In genomic region chr12:64261813-64262212, GRCh38 we compare ENCODE assay signal across 2 cellular contexts.
TF ChIP-seq lines count a peak whose summit lies in the region.

No MANE protein-coding gene starts in this region.

TF ChIP-seq in HepG2, 621 proteins besides CTCF, POLR2A, EP300 and RAD21:
- TF ChIP-seq RXRA (CRISPR knock-in tag; IDR thresholded peaks at IDR 0.05) (no peak), ZNF121 (CRISPR knock-in tag; IDR thresholded peaks at IDR 0.05) (peak; percentile 57)

TF ChIP-seq in K562, 482 proteins besides CTCF, POLR2A, EP300 and RAD21:
- TF ChIP-seq PHTF2 (CRISPR knock-in tag; IDR thresholded peaks at IDR 0.05), result no peak
- no peak for TF ChIP-seq ZNF12 (CRISPR knock-in tag; IDR thresholded peaks at IDR 0.05)
- TF ChIP-seq ZNF239 (CRISPR knock-in tag; IDR thresholded peaks at IDR 0.05), result no peak
- peak; percentile 81 for TF ChIP-seq ZNF121 (CRISPR knock-in tag; conservative IDR thresholded peaks at IDR 0.05)
- TF ChIP-seq, protein P1, sequence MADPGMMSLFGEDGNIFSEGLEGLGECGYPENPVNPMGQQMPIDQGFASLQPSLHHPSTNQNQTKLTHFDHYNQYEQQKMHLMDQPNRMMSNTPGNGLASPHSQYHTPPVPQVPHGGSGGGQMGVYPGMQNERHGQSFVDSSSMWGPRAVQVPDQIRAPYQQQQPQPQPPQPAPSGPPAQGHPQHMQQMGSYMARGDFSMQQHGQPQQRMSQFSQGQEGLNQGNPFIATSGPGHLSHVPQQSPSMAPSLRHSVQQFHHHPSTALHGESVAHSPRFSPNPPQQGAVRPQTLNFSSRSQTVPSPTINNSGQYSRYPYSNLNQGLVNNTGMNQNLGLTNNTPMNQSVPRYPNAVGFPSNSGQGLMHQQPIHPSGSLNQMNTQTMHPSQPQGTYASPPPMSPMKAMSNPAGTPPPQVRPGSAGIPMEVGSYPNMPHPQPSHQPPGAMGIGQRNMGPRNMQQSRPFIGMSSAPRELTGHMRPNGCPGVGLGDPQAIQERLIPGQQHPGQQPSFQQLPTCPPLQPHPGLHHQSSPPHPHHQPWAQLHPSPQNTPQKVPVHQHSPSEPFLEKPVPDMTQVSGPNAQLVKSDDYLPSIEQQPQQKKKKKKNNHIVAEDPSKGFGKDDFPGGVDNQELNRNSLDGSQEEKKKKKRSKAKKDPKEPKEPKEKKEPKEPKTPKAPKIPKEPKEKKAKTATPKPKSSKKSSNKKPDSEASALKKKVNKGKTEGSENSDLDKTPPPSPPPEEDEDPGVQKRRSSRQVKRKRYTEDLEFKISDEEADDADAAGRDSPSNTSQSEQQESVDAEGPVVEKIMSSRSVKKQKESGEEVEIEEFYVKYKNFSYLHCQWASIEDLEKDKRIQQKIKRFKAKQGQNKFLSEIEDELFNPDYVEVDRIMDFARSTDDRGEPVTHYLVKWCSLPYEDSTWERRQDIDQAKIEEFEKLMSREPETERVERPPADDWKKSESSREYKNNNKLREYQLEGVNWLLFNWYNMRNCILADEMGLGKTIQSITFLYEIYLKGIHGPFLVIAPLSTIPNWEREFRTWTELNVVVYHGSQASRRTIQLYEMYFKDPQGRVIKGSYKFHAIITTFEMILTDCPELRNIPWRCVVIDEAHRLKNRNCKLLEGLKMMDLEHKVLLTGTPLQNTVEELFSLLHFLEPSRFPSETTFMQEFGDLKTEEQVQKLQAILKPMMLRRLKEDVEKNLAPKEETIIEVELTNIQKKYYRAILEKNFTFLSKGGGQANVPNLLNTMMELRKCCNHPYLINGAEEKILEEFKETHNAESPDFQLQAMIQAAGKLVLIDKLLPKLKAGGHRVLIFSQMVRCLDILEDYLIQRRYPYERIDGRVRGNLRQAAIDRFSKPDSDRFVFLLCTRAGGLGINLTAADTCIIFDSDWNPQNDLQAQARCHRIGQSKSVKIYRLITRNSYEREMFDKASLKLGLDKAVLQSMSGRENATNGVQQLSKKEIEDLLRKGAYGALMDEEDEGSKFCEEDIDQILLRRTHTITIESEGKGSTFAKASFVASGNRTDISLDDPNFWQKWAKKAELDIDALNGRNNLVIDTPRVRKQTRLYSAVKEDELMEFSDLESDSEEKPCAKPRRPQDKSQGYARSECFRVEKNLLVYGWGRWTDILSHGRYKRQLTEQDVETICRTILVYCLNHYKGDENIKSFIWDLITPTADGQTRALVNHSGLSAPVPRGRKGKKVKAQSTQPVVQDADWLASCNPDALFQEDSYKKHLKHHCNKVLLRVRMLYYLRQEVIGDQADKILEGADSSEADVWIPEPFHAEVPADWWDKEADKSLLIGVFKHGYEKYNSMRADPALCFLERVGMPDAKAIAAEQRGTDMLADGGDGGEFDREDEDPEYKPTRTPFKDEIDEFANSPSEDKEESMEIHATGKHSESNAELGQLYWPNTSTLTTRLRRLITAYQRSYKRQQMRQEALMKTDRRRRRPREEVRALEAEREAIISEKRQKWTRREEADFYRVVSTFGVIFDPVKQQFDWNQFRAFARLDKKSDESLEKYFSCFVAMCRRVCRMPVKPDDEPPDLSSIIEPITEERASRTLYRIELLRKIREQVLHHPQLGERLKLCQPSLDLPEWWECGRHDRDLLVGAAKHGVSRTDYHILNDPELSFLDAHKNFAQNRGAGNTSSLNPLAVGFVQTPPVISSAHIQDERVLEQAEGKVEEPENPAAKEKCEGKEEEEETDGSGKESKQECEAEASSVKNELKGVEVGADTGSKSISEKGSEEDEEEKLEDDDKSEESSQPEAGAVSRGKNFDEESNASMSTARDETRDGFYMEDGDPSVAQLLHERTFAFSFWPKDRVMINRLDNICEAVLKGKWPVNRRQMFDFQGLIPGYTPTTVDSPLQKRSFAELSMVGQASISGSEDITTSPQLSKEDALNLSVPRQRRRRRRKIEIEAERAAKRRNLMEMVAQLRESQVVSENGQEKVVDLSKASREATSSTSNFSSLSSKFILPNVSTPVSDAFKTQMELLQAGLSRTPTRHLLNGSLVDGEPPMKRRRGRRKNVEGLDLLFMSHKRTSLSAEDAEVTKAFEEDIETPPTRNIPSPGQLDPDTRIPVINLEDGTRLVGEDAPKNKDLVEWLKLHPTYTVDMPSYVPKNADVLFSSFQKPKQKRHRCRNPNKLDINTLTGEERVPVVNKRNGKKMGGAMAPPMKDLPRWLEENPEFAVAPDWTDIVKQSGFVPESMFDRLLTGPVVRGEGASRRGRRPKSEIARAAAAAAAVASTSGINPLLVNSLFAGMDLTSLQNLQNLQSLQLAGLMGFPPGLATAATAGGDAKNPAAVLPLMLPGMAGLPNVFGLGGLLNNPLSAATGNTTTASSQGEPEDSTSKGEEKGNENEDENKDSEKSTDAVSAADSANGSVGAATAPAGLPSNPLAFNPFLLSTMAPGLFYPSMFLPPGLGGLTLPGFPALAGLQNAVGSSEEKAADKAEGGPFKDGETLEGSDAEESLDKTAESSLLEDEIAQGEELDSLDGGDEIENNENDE (IDR thresholded peaks at IDR 0.05; ENCODE audit: low read depth, low read length), result no peak
- TF ChIP-seq ZMIZ1 (IDR thresholded peaks at IDR 0.05; ENCODE audit: low read depth in 2 of 2, low read length in 2 of 2), result no peak
